In the genomic region with DNA sequence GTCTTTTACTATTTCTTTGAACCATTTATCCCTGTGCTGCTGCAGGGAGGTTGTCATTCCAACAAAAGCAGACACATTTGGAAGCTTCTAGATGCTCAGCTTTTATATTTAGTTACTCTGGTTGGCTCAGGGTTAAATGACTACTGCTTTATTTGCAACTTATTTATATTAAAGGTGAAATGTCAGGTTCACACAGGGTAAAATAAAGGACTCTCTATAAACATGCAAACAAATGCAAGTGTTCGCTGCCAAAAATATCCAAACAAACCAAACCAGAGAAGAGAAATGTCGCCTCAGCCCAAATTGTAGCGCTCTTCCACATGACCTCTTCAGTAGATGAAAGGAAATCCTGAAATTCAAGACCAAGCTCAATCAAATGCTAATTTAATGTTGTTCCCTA, we compare ENCODE assay signal across 2 cellular contexts.
A peak's percentile ranks its signal among the peaks of the same experiment; 100 is the strongest.
TF ChIP-seq lines count a peak whose summit lies in the region.

No MANE protein-coding gene starts in this region.

TF ChIP-seq in liver, 16 proteins besides CTCF, POLR2A, EP300 and RAD21 (continued from another document):
- TF ChIP-seq ZBTB33 (IDR thresholded peaks at IDR 0.05) (no peak), NR2F2 (IDR thresholded peaks at IDR 0.05) (peak; percentile 80), FOXA1 (IDR thresholded peaks at IDR 0.05) (no peak), RXRA (IDR thresholded peaks at IDR 0.05) (no peak), SP1 (IDR thresholded peaks at IDR 0.05) (no peak), TAF1 (conservative IDR thresholded peaks at IDR 0.05) (no peak)

TF ChIP-seq in HepG2, 621 proteins besides CTCF, POLR2A, EP300 and RAD21 (continued from another document):
- no peak for TF ChIP-seq HMGXB4 (CRISPR knock-in tag; IDR thresholded peaks at IDR 0.05; ENCODE audit: borderline replicate concordance in 1 of 2, low read depth in 1 of 2)
- TF ChIP-seq, protein P1, sequence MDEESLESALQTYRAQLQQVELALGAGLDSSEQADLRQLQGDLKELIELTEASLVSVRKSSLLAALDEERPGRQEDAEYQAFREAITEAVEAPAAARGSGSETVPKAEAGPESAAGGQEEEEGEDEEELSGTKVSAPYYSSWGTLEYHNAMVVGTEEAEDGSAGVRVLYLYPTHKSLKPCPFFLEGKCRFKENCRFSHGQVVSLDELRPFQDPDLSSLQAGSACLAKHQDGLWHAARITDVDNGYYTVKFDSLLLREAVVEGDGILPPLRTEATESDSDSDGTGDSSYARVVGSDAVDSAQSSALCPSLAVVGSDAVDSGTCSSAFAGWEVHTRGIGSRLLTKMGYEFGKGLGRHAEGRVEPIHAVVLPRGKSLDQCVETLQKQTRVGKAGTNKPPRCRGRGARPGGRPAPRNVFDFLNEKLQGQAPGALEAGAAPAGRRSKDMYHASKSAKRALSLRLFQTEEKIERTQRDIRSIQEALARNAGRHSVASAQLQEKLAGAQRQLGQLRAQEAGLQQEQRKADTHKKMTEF (CRISPR knock-in tag; IDR thresholded peaks at IDR 0.05) = no peak
- TF ChIP-seq, protein P2, sequence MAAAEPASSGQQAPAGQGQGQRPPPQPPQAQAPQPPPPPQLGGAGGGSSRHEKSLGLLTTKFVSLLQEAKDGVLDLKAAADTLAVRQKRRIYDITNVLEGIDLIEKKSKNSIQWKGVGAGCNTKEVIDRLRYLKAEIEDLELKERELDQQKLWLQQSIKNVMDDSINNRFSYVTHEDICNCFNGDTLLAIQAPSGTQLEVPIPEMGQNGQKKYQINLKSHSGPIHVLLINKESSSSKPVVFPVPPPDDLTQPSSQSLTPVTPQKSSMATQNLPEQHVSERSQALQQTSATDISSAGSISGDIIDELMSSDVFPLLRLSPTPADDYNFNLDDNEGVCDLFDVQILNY (CRISPR knock-in tag; conservative IDR thresholded peaks at IDR 0.05) = no peak
- no peak for TF ChIP-seq YY1 (IDR thresholded peaks at IDR 0.05; ENCODE audit: insufficient read depth, insufficient replicate concordance, low read depth, low read length)
- no peak for TF ChIP-seq ZFP91 (CRISPR knock-in tag; IDR thresholded peaks at IDR 0.05; ENCODE audit: borderline replicate concordance)
- TF ChIP-seq NFKBIZ (CRISPR knock-in tag; IDR thresholded peaks at IDR 0.05) = no peak
TF ChIP-seq in HepG2: peak in this region for 0.
